ENCODE assay signal across 8 cellular contexts in the genomic region with DNA sequence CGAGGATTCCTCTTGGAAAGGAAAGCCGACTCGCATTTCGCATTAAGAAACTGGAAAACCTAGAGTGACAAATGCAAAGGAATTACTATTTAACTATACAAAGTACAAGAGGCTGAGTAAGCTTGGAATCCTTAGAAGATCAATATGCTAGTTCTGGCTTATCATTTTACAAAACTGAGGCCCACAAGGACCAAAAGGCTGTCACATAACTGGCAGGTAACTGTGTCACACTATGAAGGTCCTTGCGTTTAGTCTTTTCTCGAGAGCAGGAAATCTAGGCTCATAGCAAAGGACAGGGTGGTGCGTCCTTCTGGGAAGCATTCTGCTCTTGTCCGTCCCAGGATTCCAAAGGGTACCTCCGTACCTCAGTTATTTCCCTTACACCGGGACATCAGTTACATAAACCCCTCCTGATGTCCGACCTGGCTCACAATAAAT. TPM values are rescaled to one million over a fixed set of nuclear protein-coding genes. Genes with fewer than 3 reads are reported as not detected.
DNase-seq lines count a peak whose midpoint lies in the region; ATAC-seq, FAIRE-seq and TF ChIP-seq lines count a peak whose summit lies in the region.

No MANE protein-coding gene starts in this region.

- peak; percentile 4 for ATAC-seq in HG03196 (IDR thresholded peaks at IDR 0.05; ENCODE audit: unreplicated experiment)
- peak; percentile 22 for ATAC-seq in GM12878
- ATAC-seq in left lung = peak; percentile 33
- no peak for ATAC-seq in GM18505 (IDR thresholded peaks at IDR 0.05; ENCODE audit: unreplicated experiment)
- no peak for ATAC-seq in GM21786 (IDR thresholded peaks at IDR 0.05; ENCODE audit: unreplicated experiment)

- intact Hi-C loops in GM12878 (cut with micrococcal nuclease; ENCODE audit: unreplicated experiment) = loop anchor here (1.0 kb wide), 1 partner anchor 9 kb away; a partner anchor contains a TSS
- intact Hi-C loops in left lung (cut with DNase I) = no loop called here
- intact Hi-C loops in transverse colon (cut with DNase I; ENCODE audit: low total_unique reads) = no loop called here

- in situ Hi-C loops in GM12878 (cut with MboI) (loop anchor here (5.0 kb wide), 1 partner anchor 541 kb away; no protein-coding TSS in a partner anchor), transverse colon (cut with MboI; ENCODE audit: low pct_ligation_motif_present in 1 of 4, low pct_unique_long_range_greater_than_20kb in 1 of 4, low sequenced_read_pairs in 3 of 4) (loop anchor here in 1 of 4 donors (10.0 kb wide), 1 partner anchor 121 kb away; a partner anchor contains a TSS)

- H3K9me3 ChIP-seq in GM12878 (replicated peaks; ENCODE audit: control insufficient read depth, insufficient read depth, low read length) (no peaks in the 10 kb centered on the region), left lung (no peaks in the 10 kb centered on the region), transverse colon (no peaks in the 10 kb centered on the region)

- H3K4me1 ChIP-seq in GM12878 (ENCODE audit: control insufficient read depth, insufficient read depth, low read length) (peaks cover 9% of the 10 kb centered on the region), left lung (peaks cover 22 to 86% of the 10 kb centered on the region in 2 donors), transverse colon (peaks cover 12 to 32% (median 29%) of the 10 kb centered on the region in 4 donors)

- H3K27ac ChIP-seq in GM12878 (ENCODE audit: control insufficient read depth, insufficient read depth) = peak overlapping the region; percentile 76
- peak overlapping the region; percentile 93 to 95 for H3K27ac ChIP-seq in left lung
- H3K27ac ChIP-seq in transverse colon = peak overlapping the region; percentile 89 to 92 (median 90)

- peak overlapping the region; percentile 81; the same call in 1 of the 2 replicates for H2AFZ ChIP-seq in GM12878 (ENCODE audit: control insufficient read depth, low read depth, low read length)

- no peaks in the 10 kb centered on the region for H3K27me3 ChIP-seq in GM12878 (replicated peaks in 1 of 2; ENCODE audit: control insufficient read depth in 2 of 2, insufficient read depth in 2 of 2, low read length in 1 of 2)
- H3K27me3 ChIP-seq in left lung = no peaks in the 10 kb centered on the region
- H3K27me3 ChIP-seq in transverse colon = no peaks in the 10 kb centered on the region

- peak overlapping the region; percentile 90 for H3K9ac ChIP-seq in GM12878 (ENCODE audit: control insufficient read depth, insufficient read depth, low read length)

- DNase-seq in GM18507 (ENCODE audit: extremely low spot score, insufficient read length, low read depth) (no peak), GM12878 (ENCODE audit: low read depth, low spot score) (no peak), left lung (no peak), transverse colon (no peak), SW 1271 (lab: John Stamatoyannopoulos, UW) (no peak)

- TF ChIP-seq CTCF in GM12878 (IDR thresholded peaks at IDR 0.05 in 2 of 3, conservative IDR thresholded peaks at IDR 0.05 in 1 of 3; ENCODE audit: control insufficient read depth in 2 of 3, extremely low read depth in 1 of 3, insufficient read depth in 1 of 3, low read depth in 3 of 3, low read length in 3 of 3) = no peak
- no peak for TF ChIP-seq CTCF in left lung (IDR thresholded peaks at IDR 0.05)
- TF ChIP-seq CTCF in transverse colon (IDR thresholded peaks at IDR 0.05) = no peak

- SMC1A ChIA-PET in GM12878 (lab: Charles Lee; ENCODE audit: uncharacterized antibody, unreplicated experiment) = interaction anchor here (0.7 to 3.4 kb wide), 7 partner anchors 9 to 539 kb away, joined by 3 to 11 read pairs (median 5); a partner anchor contains a TSS

- TSS peak; percentile 83 for BruUV-seq in GM12878 (replicated peaks; lab: Mats Ljungman, UMichigan)

- POLR2A ChIA-PET in GM12878 (lab: Charles Lee) = interaction anchor here (0.8 to 4.4 kb wide), 8 partner anchors 9 to 166 kb away, joined by 3 to 46 read pairs (median 3); a partner anchor contains a TSS

- TF ChIP-seq EP300 in GM12878 (IDR thresholded peaks at IDR 0.05; ENCODE audit: borderline replicate concordance in 1 of 2, control insufficient read depth in 1 of 2, low read depth in 2 of 2, low read length in 2 of 2) (no peak), transverse colon (IDR thresholded peaks at IDR 0.05; ENCODE audit: low read depth) (no peak)

- TF ChIP-seq RAD21 in GM12878 (IDR thresholded peaks at IDR 0.05; ENCODE audit: insufficient read depth, low read depth, low read length) = no peak

- TF ChIP-seq POLR2A in GM12878 (IDR thresholded peaks at IDR 0.05; ENCODE audit: low read depth, low read length) (no peak), transverse colon (IDR thresholded peaks at IDR 0.05) (no peak), GM18505 (IDR thresholded peaks at IDR 0.05; ENCODE audit: borderline replicate concordance, extremely low read depth, insufficient read depth, insufficient read length) (no peak)

- RAD21 ChIA-PET in GM12878 (lab: Charles Lee; ENCODE audit: unreplicated experiment) = interaction anchor here (0.9 to 1.2 kb wide), 4 partner anchors 9 to 154 kb away, joined by 3 to 8 read pairs (median 3); a partner anchor contains a TSS

- H3K36me3 ChIP-seq in GM12878 (ENCODE audit: control insufficient read depth in 2 of 2, insufficient read depth in 2 of 2, low read length in 1 of 2) (peaks cover 6 to 22% of the 10 kb centered on the region in 2 experiments), left lung (peaks cover 0 to 48% of the 10 kb centered on the region in 2 donors), transverse colon (peaks cover 0 to 25% (median 12%) of the 10 kb centered on the region in 4 donors)

- CTCF ChIA-PET in GM12878 (lab: Yijun Ruan, JAX) = interaction anchor here (1.4 to 2.5 kb wide), 3 partner anchors 10 to 39 kb away, joined by 4 to 13 read pairs (median 9); a partner anchor contains a TSS

- WGBS in GM12878 (ENCODE audit: insufficient coverage, insufficient replicate concordance, low lambda C conversion rate, missing lambda C conversion rate) = 2% methylated on average over 11 of the region's 11 CpGs
- WGBS in transverse colon (ENCODE audit: low coverage in 1 of 2), 2 donors = 4 to 7% methylated on average over 4 to 11 of the region's 11 CpGs

- H3K4me3 ChIP-seq in GM12878 = peak overlapping the region; percentile 76
- H3K4me3 ChIP-seq in left lung = peak overlapping the region; percentile 60 to 71
- peak overlapping the region; percentile 41 to 88 (median 54) for H3K4me3 ChIP-seq in transverse colon

- H3K4me2 ChIP-seq in GM12878 (ENCODE audit: control insufficient read depth, insufficient read depth) = peak overlapping the region; percentile 61

- peaks cover 47% of the 10 kb centered on the region for H3K79me2 ChIP-seq in GM12878 (ENCODE audit: control insufficient read depth, insufficient read depth, low read length)

- H4K20me1 ChIP-seq in GM12878 (ENCODE audit: control insufficient read depth, insufficient read depth) = no peaks in the 10 kb centered on the region; the same call in 1 of the 2 replicates

- FAIRE-seq in GM18507 (lab: Jason Lieb, UNC) (peak; percentile 33), GM12878 (lab: Jason Lieb, UNC) (no peak)

RNA-seq across cellular contexts. Expression of a gene that starts 0.6 kb away (rescaled TPM):
- 234 and 239 TPM in 2 replicates for total RNA-seq in GM12878 (2013; cell fraction: nucleolus; rRNA removed)
- total RNA-seq in GM12878 (2014; rRNA removed) = 2,238 and 2,984 TPM in 2 replicates
- total RNA-seq in GM12878 (2014; rRNA removed; fragmentation: Illumina TruSeq; extraction: Trizol) = 2,534 and 2,672 TPM in 2 replicates
- total RNA-seq in GM12878 (2021) = 1,732 and 1,820 TPM in 2 replicates
- 1,487 TPM for polyA plus RNA-seq in GM12878 (2011; ENCODE audit: low read depth)
- 2,067 and 2,200 TPM in 2 replicates for polyA plus RNA-seq in GM12878 (2011; rRNA removed)
- polyA plus RNA-seq in GM12878 (2011; cell fraction: cytosol; rRNA removed) = 988 and 1,251 TPM in 2 replicates
- polyA plus RNA-seq in GM12878 (2011; cell fraction: nucleus; rRNA removed) = 683 and 939 TPM in 2 replicates
- 2,416 and 3,110 TPM in 2 replicates for polyA plus RNA-seq in GM12878 (2012)
- 2,624 and 3,096 TPM in 2 replicates for polyA plus RNA-seq in GM12878 (2014; fragmentation: Illumina TruSeq; extraction: Trizol)
- polyA plus RNA-seq in GM12878 (2014; fragmentation: Nextera tagmentation; extraction: Ambion mirVana) = 1,000 to 10,000 TPM; 1,682 to 2,114 TPM
- polyA plus RNA-seq in GM12878 (2014; rRNA removed) = 4,115 and 6,051 TPM in 2 replicates
- 100 to 1,000 TPM; 898 to 965 TPM for polyA plus RNA-seq in GM12878 (2016; fragmentation: Nextera tagmentation; extraction: Ambion mirVana)
- 372 and 616 TPM in 2 replicates for polyA minus RNA-seq in GM12878 (2011; rRNA and poly(A)+ RNA removed)
- polyA minus RNA-seq in GM12878 (2011; cell fraction: cytosol; rRNA and poly(A)+ RNA removed) = 198 and 199 TPM in 2 replicates
- 168 and 254 TPM in 2 replicates for polyA minus RNA-seq in GM12878 (2011; cell fraction: nucleus; rRNA and poly(A)+ RNA removed)
- total RNA-seq in left lung = 100 to 1,000 TPM; 811 to 860 TPM
- total RNA-seq in transverse colon = 100 to 1,000 TPM; 215 to 997 (median 604) TPM

RNA-seq across cellular contexts. Expression of a gene that starts 9.0 kb away (rescaled TPM):
- total RNA-seq in GM12878 (2013; cell fraction: nucleolus; rRNA removed) = 64.9 and 66.7 TPM in 2 replicates
- total RNA-seq in GM12878 (2014; rRNA removed) (23.8 and 28.4 TPM in 2 replicates), GM12878 (2014; rRNA removed; fragmentation: Illumina TruSeq; extraction: Trizol) (25.7 and 26.4 TPM in 2 replicates), GM12878 (2021) (19.2 and 19.7 TPM in 2 replicates), left lung (10 to 100 TPM; 16.6 to 18.1 TPM), transverse colon (10 to 100 TPM; 11.6 to 29.1 (median 21.5) TPM)
- 5.4 TPM for polyA plus RNA-seq in GM12878 (2011; ENCODE audit: low read depth)
- polyA plus RNA-seq in GM12878 (2011; rRNA removed) (21.4 and 31.9 TPM in 2 replicates), GM12878 (2014; fragmentation: Illumina TruSeq; extraction: Trizol) (20.5 and 25.5 TPM in 2 replicates), GM12878 (2014; fragmentation: Nextera tagmentation; extraction: Ambion mirVana) (1 to 10 TPM; 3.5 to 5.0 TPM), GM12878 (2014; rRNA removed) (14.3 and 15.0 TPM in 2 replicates), GM12878 (2016; fragmentation: Nextera tagmentation; extraction: Ambion mirVana) (10 to 100 TPM; 14.6 to 16.3 TPM)
- polyA plus RNA-seq in GM12878 (2011; cell fraction: cytosol; rRNA removed) = 6.4 and 7.6 TPM in 2 replicates
- 16.2 and 20.1 TPM in 2 replicates for polyA plus RNA-seq in GM12878 (2011; cell fraction: nucleus; rRNA removed)
- 8.6 and 11.0 TPM in 2 replicates for polyA plus RNA-seq in GM12878 (2012)
- polyA minus RNA-seq in GM12878 (2011; rRNA and poly(A)+ RNA removed) = 22.4 and 28.2 TPM in 2 replicates
- polyA minus RNA-seq in GM12878 (2011; cell fraction: cytosol; rRNA and poly(A)+ RNA removed) = 15.4 and 15.6 TPM in 2 replicates
- polyA minus RNA-seq in GM12878 (2011; cell fraction: nucleus; rRNA and poly(A)+ RNA removed) = 21.2 and 35.5 TPM in 2 replicates

RNA-seq across cellular contexts. Expression of a gene that starts 38.5 kb away (rescaled TPM):
- 25.0 and 28.7 TPM in 2 replicates for total RNA-seq in GM12878 (2013; cell fraction: nucleolus; rRNA removed)
- total RNA-seq in GM12878 (2014; rRNA removed) (9.4 and 10.1 TPM in 2 replicates), GM12878 (2014; rRNA removed; fragmentation: Illumina TruSeq; extraction: Trizol) (13.7 and 14.0 TPM in 2 replicates), GM12878 (2021) (11.5 and 11.7 TPM in 2 replicates), left lung (10 to 100 TPM in 1 of 2 donors, 1 to 10 TPM in 1; 8.5 to 11.2 TPM), transverse colon (10 to 100 TPM in 1 of 4 donors, 1 to 10 TPM in 3; 1.1 to 22.1 (median 6.1) TPM)
- polyA plus RNA-seq in GM12878 (2011; ENCODE audit: low read depth) = 2.3 TPM
- polyA plus RNA-seq in GM12878 (2011; rRNA removed) (2.7 and 5.8 TPM in 2 replicates), GM12878 (2014; fragmentation: Illumina TruSeq; extraction: Trizol) (6.2 and 6.7 TPM in 2 replicates), GM12878 (2014; fragmentation: Nextera tagmentation; extraction: Ambion mirVana) (1 to 10 TPM; 1.9 to 4.3 TPM), GM12878 (2014; rRNA removed) (2.9 and 3.4 TPM in 2 replicates), GM12878 (2016; fragmentation: Nextera tagmentation; extraction: Ambion mirVana) (1 to 10 TPM; 5.4 to 6.5 TPM)
- polyA plus RNA-seq in GM12878 (2011; cell fraction: cytosol; rRNA removed) = 1.4 and 2.1 TPM in 2 replicates
- 2.2 and 5.1 TPM in 2 replicates for polyA plus RNA-seq in GM12878 (2011; cell fraction: nucleus; rRNA removed)
- 2.9 and 3.1 TPM in 2 replicates for polyA plus RNA-seq in GM12878 (2012)
- 6.4 and 10.5 TPM in 2 replicates for polyA minus RNA-seq in GM12878 (2011; rRNA and poly(A)+ RNA removed)
- polyA minus RNA-seq in GM12878 (2011; cell fraction: cytosol; rRNA and poly(A)+ RNA removed) = 3.5 and 3.8 TPM in 2 replicates
- 4.2 and 4.8 TPM in 2 replicates for polyA minus RNA-seq in GM12878 (2011; cell fraction: nucleus; rRNA and poly(A)+ RNA removed)

Comparison
In these comparisons a context has a peak if more than half of its experiments do, and no peak if none do; other contexts are left out.
1. ATAC-seq: peak in HG03196 (single experiment), GM12878 (single experiment) and left lung (single experiment); none in GM18505 (single experiment) and GM21786 (single experiment).
2. Peak in every context shown above with its lines, with median percentiles within 50 percentile points of each other: H3K27ac ChIP-seq and H3K4me3 ChIP-seq.